1 cellular context compared by ENCODE assay signal in the genomic region with DNA sequence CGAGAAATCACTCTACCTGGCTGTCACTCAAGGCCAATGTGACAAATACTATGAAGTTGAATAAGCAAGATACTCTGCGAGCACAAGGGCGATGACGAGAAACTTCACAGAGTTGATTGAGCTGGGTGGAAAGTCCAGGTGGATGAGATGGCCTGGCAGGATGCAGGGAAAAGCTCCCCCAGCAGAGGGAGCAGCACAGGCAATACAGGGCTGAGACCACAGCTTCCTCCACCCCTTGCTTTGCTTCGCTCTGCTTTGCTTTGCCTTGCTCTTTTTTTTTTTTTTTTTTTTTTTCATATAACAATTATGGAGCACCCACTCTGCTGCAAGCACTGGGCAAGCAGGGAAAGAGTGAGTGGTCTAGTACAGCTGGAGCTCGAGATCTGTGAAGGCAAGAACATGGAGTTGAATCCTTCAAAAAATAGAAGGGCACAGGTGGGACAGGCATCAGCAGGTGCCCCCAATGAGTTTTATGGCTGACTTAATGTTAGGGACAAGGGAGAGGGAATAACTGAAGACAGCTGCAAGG.
TF ChIP-seq lines count a peak whose summit lies in the region.

No MANE protein-coding gene starts in this region.

TF ChIP-seq in HepG2, 621 proteins besides CTCF, POLR2A, EP300 and RAD21 (continued from another document):
- TF ChIP-seq, protein P1, sequence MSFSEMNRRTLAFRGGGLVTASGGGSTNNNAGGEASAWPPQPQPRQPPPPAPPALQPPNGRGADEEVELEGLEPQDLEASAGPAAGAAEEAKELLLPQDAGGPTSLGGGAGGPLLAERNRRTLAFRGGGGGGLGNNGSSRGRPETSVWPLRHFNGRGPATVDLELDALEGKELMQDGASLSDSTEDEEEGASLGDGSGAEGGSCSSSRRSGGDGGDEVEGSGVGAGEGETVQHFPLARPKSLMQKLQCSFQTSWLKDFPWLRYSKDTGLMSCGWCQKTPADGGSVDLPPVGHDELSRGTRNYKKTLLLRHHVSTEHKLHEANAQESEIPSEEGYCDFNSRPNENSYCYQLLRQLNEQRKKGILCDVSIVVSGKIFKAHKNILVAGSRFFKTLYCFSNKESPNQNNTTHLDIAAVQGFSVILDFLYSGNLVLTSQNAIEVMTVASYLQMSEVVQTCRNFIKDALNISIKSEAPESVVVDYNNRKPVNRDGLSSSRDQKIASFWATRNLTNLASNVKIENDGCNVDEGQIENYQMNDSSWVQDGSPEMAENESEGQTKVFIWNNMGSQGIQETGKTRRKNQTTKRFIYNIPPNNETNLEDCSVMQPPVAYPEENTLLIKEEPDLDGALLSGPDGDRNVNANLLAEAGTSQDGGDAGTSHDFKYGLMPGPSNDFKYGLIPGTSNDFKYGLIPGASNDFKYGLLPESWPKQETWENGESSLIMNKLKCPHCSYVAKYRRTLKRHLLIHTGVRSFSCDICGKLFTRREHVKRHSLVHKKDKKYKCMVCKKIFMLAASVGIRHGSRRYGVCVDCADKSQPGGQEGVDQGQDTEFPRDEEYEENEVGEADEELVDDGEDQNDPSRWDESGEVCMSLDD (CRISPR knock-in tag; IDR thresholded peaks at IDR 0.05; ENCODE audit: borderline replicate concordance) = no peak
- TF ChIP-seq ZNF512B (CRISPR knock-in tag; IDR thresholded peaks at IDR 0.05; ENCODE audit: borderline replicate concordance) (no peak), TFAP4 (IDR thresholded peaks at IDR 0.05; ENCODE audit: borderline replicate concordance, low read depth) (no peak), CBX5 (CRISPR knock-in tag; IDR thresholded peaks at IDR 0.05; ENCODE audit: borderline replicate concordance) (peak; percentile 85; the same call in 1 of the 2 replicates), ZBTB8A (CRISPR knock-in tag; IDR thresholded peaks at IDR 0.05; ENCODE audit: borderline replicate concordance, low read depth) (no peak), ZBTB21 (CRISPR knock-in tag; IDR thresholded peaks at IDR 0.05) (0 out of 2 replicates have a peak, but pooled peaks have one; percentile 60), AKAP8 (CRISPR knock-in tag; IDR thresholded peaks at IDR 0.05) (no peak), NCOA1 (CRISPR knock-in tag; IDR thresholded peaks at IDR 0.05) (no peak), POGZ (CRISPR knock-in tag; IDR thresholded peaks at IDR 0.05) (no peak; the same call in 1 of the 2 replicates), PCBP1 (IDR thresholded peaks at IDR 0.05; ENCODE audit: borderline replicate concordance, low read depth, low read length) (no peak), ZNF160 (CRISPR knock-in tag; IDR thresholded peaks at IDR 0.05) (no peak), GABPA (IDR thresholded peaks at IDR 0.05; ENCODE audit: low read depth, low read length) (no peak), GABPA (CRISPR knock-in tag; IDR thresholded peaks at IDR 0.05; ENCODE audit: low read depth) (no peak), TRIM22 (IDR thresholded peaks at IDR 0.05) (no peak), GATAD2A (CRISPR knock-in tag; IDR thresholded peaks at IDR 0.05) (peak; percentile 55; the same call in 1 of the 2 replicates), GFI1 (CRISPR knock-in tag; IDR thresholded peaks at IDR 0.05; ENCODE audit: borderline replicate concordance) (no peak), MIER2 (CRISPR knock-in tag; IDR thresholded peaks at IDR 0.05) (0 out of 2 replicates have a peak, but pooled peaks have one; percentile 67), ZNF644 (CRISPR knock-in tag; IDR thresholded peaks at IDR 0.05; ENCODE audit: low read depth) (peak; percentile 79), FOSL2 (CRISPR knock-in tag; IDR thresholded peaks at IDR 0.05) (peak; percentile 46; the same call in 1 of the 2 replicates), ZNF331 (CRISPR knock-in tag; IDR thresholded peaks at IDR 0.05) (peak; percentile 42; the same call in 1 of the 2 replicates), SMC3 (IDR thresholded peaks at IDR 0.05; ENCODE audit: low read length) (peak; percentile 88), MAFK (conservative IDR thresholded peaks at IDR 0.05 in 1 of 2, IDR thresholded peaks at IDR 0.05 in 1 of 2; ENCODE audit: low read length in 2 of 2) (no peak), NPAS2 (CRISPR knock-in tag; IDR thresholded peaks at IDR 0.05; ENCODE audit: borderline replicate concordance) (no peak), PBX2 (CRISPR knock-in tag; IDR thresholded peaks at IDR 0.05) (peak; percentile 68), SALL1 (CRISPR knock-in tag; IDR thresholded peaks at IDR 0.05) (peak; percentile 81), ZNF143 (CRISPR knock-in tag; IDR thresholded peaks at IDR 0.05) (no peak), ZNF614 (CRISPR knock-in tag; IDR thresholded peaks at IDR 0.05; ENCODE audit: borderline replicate concordance) (0 out of 2 replicates have a peak, but pooled peaks have one; percentile 67), ZNF230 (CRISPR knock-in tag; IDR thresholded peaks at IDR 0.05) (no peak), TAF1 (CRISPR knock-in tag; IDR thresholded peaks at IDR 0.05) (no peak), AGO2 (optimal IDR thresholded peaks at IDR 0.05; ENCODE audit: low read depth, low read length) (no peak), CENPX (CRISPR knock-in tag; IDR thresholded peaks at IDR 0.05) (no peak), TERF1 (CRISPR knock-in tag; IDR thresholded peaks at IDR 0.05) (no peak), STAG1 (CRISPR knock-in tag; IDR thresholded peaks at IDR 0.05) (peak; percentile 71), ZSCAN31 (CRISPR knock-in tag; IDR thresholded peaks at IDR 0.05; ENCODE audit: low read depth) (no peak), HDAC2 (CRISPR knock-in tag; IDR thresholded peaks at IDR 0.05) (peak; percentile 49; the same call in 1 of the 2 replicates), ZNF720 (CRISPR knock-in tag; IDR thresholded peaks at IDR 0.05) (no peak), ZNF788 (CRISPR knock-in tag; IDR thresholded peaks at IDR 0.05; ENCODE audit: borderline replicate concordance) (peak; percentile 32; the same call in 1 of the 2 replicates)
- TF ChIP-seq, protein P2, sequence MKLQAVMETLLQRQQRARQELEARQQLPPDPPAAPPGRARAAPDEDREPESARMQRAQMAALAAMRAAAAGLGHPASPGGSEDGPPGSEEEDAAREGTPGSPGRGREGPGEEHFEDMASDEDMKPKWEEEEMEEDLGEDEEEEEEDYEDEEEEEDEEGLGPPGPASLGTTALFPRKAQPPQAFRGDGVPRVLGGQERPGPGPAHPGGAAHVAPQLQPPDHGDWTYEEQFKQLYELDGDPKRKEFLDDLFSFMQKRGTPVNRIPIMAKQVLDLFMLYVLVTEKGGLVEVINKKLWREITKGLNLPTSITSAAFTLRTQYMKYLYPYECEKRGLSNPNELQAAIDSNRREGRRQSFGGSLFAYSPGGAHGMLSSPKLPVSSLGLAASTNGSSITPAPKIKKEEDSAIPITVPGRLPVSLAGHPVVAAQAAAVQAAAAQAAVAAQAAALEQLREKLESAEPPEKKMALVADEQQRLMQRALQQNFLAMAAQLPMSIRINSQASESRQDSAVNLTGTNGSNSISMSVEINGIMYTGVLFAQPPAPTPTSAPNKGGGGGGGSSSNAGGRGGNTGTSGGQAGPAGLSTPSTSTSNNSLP (IDR thresholded peaks at IDR 0.05; ENCODE audit: low read depth, low read length) = peak; percentile 66; the same call in 1 of the 2 replicates
- TF ChIP-seq, protein P3, sequence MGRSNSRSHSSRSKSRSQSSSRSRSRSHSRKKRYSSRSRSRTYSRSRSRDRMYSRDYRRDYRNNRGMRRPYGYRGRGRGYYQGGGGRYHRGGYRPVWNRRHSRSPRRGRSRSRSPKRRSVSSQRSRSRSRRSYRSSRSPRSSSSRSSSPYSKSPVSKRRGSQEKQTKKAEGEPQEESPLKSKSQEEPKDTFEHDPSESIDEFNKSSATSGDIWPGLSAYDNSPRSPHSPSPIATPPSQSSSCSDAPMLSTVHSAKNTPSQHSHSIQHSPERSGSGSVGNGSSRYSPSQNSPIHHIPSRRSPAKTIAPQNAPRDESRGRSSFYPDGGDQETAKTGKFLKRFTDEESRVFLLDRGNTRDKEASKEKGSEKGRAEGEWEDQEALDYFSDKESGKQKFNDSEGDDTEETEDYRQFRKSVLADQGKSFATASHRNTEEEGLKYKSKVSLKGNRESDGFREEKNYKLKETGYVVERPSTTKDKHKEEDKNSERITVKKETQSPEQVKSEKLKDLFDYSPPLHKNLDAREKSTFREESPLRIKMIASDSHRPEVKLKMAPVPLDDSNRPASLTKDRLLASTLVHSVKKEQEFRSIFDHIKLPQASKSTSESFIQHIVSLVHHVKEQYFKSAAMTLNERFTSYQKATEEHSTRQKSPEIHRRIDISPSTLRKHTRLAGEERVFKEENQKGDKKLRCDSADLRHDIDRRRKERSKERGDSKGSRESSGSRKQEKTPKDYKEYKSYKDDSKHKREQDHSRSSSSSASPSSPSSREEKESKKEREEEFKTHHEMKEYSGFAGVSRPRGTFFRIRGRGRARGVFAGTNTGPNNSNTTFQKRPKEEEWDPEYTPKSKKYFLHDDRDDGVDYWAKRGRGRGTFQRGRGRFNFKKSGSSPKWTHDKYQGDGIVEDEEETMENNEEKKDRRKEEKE (IDR thresholded peaks at IDR 0.05) = no peak
